Comparison of ENCODE assay signal across 6 cellular contexts in the genomic region with DNA sequence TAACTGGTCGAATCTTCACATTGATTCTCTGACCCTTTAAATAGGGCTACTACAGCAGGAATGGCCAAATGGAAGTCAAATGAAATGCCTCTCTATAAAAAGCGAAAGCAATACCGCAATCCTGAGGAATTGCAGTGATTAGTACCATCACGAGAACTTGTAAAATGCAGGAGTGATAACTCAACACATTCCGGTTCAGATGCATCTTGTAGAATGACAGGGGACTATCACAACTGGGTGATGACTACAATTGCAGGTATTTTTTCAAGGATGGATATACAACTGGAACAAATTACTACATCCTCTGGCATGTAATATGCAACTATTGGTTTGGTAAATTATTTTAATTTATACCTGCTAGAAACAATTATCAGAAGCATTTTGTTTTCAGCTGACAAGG.
"Had no signal": no experiment of that assay in that cellular context is flagged by ENCODE, and none has a peak within 500 bp of the region (broad histone marks: within the 10 kb centered on the region; RNA-seq: fewer than 3 reads in every experiment).

No MANE protein-coding gene starts in this region.

- DNase-seq: H9, HCEC 1CT, IMR-90, KG1 had no signal

- ATAC-seq: GM23338, K562 had no signal
